ENCODE assay signal across 1 cellular context in genomic region chr9:122368642-122369041, GRCh38.
TF ChIP-seq lines count a peak whose summit lies in the region.

No MANE protein-coding gene starts in this region.

TF ChIP-seq in H1, 55 proteins besides CTCF, POLR2A, EP300 and RAD21 (continued from another document):
- TF ChIP-seq ZNF274 (IDR thresholded peaks at IDR 0.05; ENCODE audit: borderline replicate concordance, extremely low read depth, low read length), result no peak
- no peak for TF ChIP-seq TEAD4 (IDR thresholded peaks at IDR 0.05; ENCODE audit: low read depth, low read length)
- TF ChIP-seq SIRT6 (IDR thresholded peaks at IDR 0.05; ENCODE audit: low read length), result no peak
- TF ChIP-seq, protein P1, sequence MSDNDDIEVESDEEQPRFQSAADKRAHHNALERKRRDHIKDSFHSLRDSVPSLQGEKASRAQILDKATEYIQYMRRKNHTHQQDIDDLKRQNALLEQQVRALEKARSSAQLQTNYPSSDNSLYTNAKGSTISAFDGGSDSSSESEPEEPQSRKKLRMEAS (IDR thresholded peaks at IDR 0.05), result no peak
- TF ChIP-seq, protein P2, sequence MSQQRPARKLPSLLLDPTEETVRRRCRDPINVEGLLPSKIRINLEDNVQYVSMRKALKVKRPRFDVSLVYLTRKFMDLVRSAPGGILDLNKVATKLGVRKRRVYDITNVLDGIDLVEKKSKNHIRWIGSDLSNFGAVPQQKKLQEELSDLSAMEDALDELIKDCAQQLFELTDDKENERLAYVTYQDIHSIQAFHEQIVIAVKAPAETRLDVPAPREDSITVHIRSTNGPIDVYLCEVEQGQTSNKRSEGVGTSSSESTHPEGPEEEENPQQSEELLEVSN (IDR thresholded peaks at IDR 0.05), result no peak
- no peak for TF ChIP-seq SRF (IDR thresholded peaks at IDR 0.05; ENCODE audit: low read depth, low read length)
- TF ChIP-seq CHD2 (IDR thresholded peaks at IDR 0.05; ENCODE audit: low read length), result no peak
- TF ChIP-seq CBX8 (IDR thresholded peaks at IDR 0.05; ENCODE audit: borderline replicate concordance, low read depth, low read length), result no peak
- TF ChIP-seq SIX5 (IDR thresholded peaks at IDR 0.05; ENCODE audit: low read depth, low read length), result no peak
